Comparison of ENCODE assay signal across 26 cellular contexts in genomic region chr10:124383496-124383895, GRCh38.
"Had no signal": no experiment of that assay in that cellular context is flagged by ENCODE, and none has a peak within 500 bp of the region (broad histone marks: within the 10 kb centered on the region; RNA-seq: fewer than 3 reads in every experiment).

No MANE protein-coding gene starts in this region.

- ATAC-seq: activated naive CD4-positive, alpha-beta T cell treated with anti-CD3 and anti-CD28 coated beads, Interleukin-2, amount 50 U/mL, for 72 hours; activated T-cell treated with anti-CD3 and anti-CD28 coated beads, Interleukin-2, amount 50 U/mL, for 72 hours; foreskin keratinocyte; gastrocnemius medialis; WTC11 had no signal

- DNase-seq: activated CD4-positive, alpha-beta memory T cell treated with anti-CD3 and anti-CD28 coated beads, Interleukin-2, amount 10 ng/mL, durations not matched to agents 7 days and 5 days; activated CD4-positive, alpha-beta T cell treated with anti-CD3 and anti-CD28 coated beads for 1 hour; activated CD4-positive, alpha-beta T cell treated with anti-CD3 and anti-CD28 coated beads for 4 hours; activated CD4-positive, alpha-beta T cell treated with anti-CD3 and anti-CD28 coated beads, Interleukin-2, amount 10 ng/mL, durations not matched to agents 7 days and 5 days; activated CD4-positive, alpha-beta T cell treated with anti-CD3 and anti-CD28 coated beads, Interleukin-2, amount 50 U/mL, for 4 hours; activated CD8-positive, alpha-beta memory T cell treated with anti-CD3 and anti-CD28 coated beads, Interleukin-2, amount 50 U/mL, for 48 hours; activated gamma-delta T cell; activated naive CD4-positive, alpha-beta T cell; activated naive CD4-positive, alpha-beta T cell treated with anti-CD3 and anti-CD28 coated beads, Interleukin-2, amount 10 ng/mL, durations not matched to agents 7 days and 5 days; activated naive CD8-positive, alpha-beta T cell treated with anti-CD3 and anti-CD28 coated beads, Interleukin-2, amount 10 ng/mL, durations not matched to agents 7 days and 5 days; activated T-cell treated with anti-CD3 and anti-CD28 coated beads for 4 hours; activated T-cell treated with anti-CD3 and anti-CD28 coated beads, Interleukin-2, amount 50 U/mL, for 24 hours; activated T-cell treated with anti-CD3 and anti-CD28 coated beads, Interleukin-2, amount 50 U/mL, for 72 hours; effector memory CD4-positive, alpha-beta T cell; foreskin keratinocyte; gastrocnemius medialis; glutamatergic neuron; T-helper 2 cell had no signal

- H3K4me1 ChIP-seq: breast epithelium, gastrocnemius medialis had no signal

- H3K27me3 ChIP-seq: ascending aorta, breast epithelium, dorsolateral prefrontal cortex, esophagus muscularis mucosa had no signal

- H3K9me3 ChIP-seq: ascending aorta, breast epithelium, esophagus muscularis mucosa, gastrocnemius medialis had no signal

- H3K27ac ChIP-seq: ascending aorta, breast epithelium, cardiac muscle cell, coronary artery, dorsolateral prefrontal cortex, esophagus muscularis mucosa, foreskin keratinocyte, gastrocnemius medialis had no signal

- H3K4me3 ChIP-seq: ascending aorta, breast epithelium, cardiac muscle cell, coronary artery, dorsolateral prefrontal cortex, esophagus muscularis mucosa, gastrocnemius medialis had no signal

- H3K36me3 ChIP-seq: ascending aorta, breast epithelium, cardiac muscle cell, esophagus muscularis mucosa, gastrocnemius medialis had no signal
